ENCODE assay signal across 8 cellular contexts in genomic region chr19:55117636-55118391, GRCh38. TPM values are rescaled to one million over a fixed set of nuclear protein-coding genes. Genes with fewer than 3 reads are reported as not detected.
DNase-seq lines count a peak whose midpoint lies in the region; ATAC-seq and TF ChIP-seq lines count a peak whose summit lies in the region.

Gene PPP1R12C, minus strand, starts transcription at chr19:55117637. Its CDS starts 94 bp downstream, at chr19:55117543.

- H3K27ac ChIP-seq in KMS-11 = no peak within 1 kb of the TSS
- peak within 1 kb of the TSS; percentile 73 to 97 (median 88) for H3K27ac ChIP-seq in Peyer's patch
- H3K27ac ChIP-seq in muscle layer of colon (ENCODE audit: low read depth, low read length) = peak within 1 kb of the TSS; percentile 99

- peaks cover 40% of the 10 kb centered on the region for H3K79me2 ChIP-seq in KMS-11 (ENCODE audit: insufficient read depth, low read depth)

- no peaks in the 10 kb centered on the region for H4K20me1 ChIP-seq in KMS-11 (ENCODE audit: insufficient read depth)

- peaks cover 10% of the 10 kb centered on the region for H3K4me1 ChIP-seq in KMS-11 (ENCODE audit: low read depth, poor library complexity, severe bottlenecking)
- peaks cover 0 to 39% (median 19%) of the 10 kb centered on the region in 4 donors for H3K4me1 ChIP-seq in Peyer's patch
- H3K4me1 ChIP-seq in muscle layer of colon (ENCODE audit: insufficient read depth, low read length) = peaks cover 37% of the 10 kb centered on the region

- H3K36me3 ChIP-seq in KMS-11 (ENCODE audit: insufficient read depth) (no peaks in the 10 kb centered on the region), Peyer's patch (peaks cover 0 to 1% (median 0%) of the 10 kb centered on the region in 3 donors), muscle layer of colon (ENCODE audit: insufficient read depth, low read length) (no peaks in the 10 kb centered on the region)

- H2AFZ ChIP-seq in KMS-11 (ENCODE audit: low read depth) = peak within 1 kb of the TSS; percentile 77

- H3K27me3 ChIP-seq in KMS-11 (ENCODE audit: insufficient read depth, low read depth) (peaks cover 26% of the 10 kb centered on the region), Peyer's patch (no peaks in the 10 kb centered on the region), muscle layer of colon (ENCODE audit: control insufficient read depth in 1 of 2, insufficient read depth in 2 of 2, low read length in 2 of 2) (no peaks in the 10 kb centered on the region)

- DNase-seq in DMS53 (lab: John Stamatoyannopoulos, UW) = peak; percentile 99
- DNase-seq in Peyer's patch = peak; percentile 98 to 100 (median 99)
- peak; percentile 96 to 97 for DNase-seq in activated T-cell treated with anti-CD3 and anti-CD28 coated beads, Interleukin-2, amount 50 U/mL, for 48 hours
- peak; percentile 94 for DNase-seq in stimulated activated CD8-positive, alpha-beta memory T cell treated with anti-CD3 and anti-CD28 coated beads, Interleukin-7, amount 100 ng/mL, for 24 hours (ENCODE audit: low read depth)

- H3K9me3 ChIP-seq in Peyer's patch (no peaks in the 10 kb centered on the region), muscle layer of colon (ENCODE audit: low read length) (no peaks in the 10 kb centered on the region)

- H3K9ac ChIP-seq in KMS-11 (peak within 1 kb of the TSS; percentile 54; the same call in 1 of the 2 replicates), muscle layer of colon (ENCODE audit: low read length) (peak within 1 kb of the TSS; percentile 91)

- ATAC-seq in GM21737 (IDR thresholded peaks at IDR 0.05; ENCODE audit: unreplicated experiment) (peak; percentile 84), esophagus mucosa (peak; percentile 95)

- H3K4me2 ChIP-seq in KMS-11 = peak within 1 kb of the TSS; percentile 96

- TF ChIP-seq CTCF in KMS-11 (conservative IDR thresholded peaks at IDR 0.05; ENCODE audit: low read depth, low read length) = no peak
- TF ChIP-seq CTCF in Peyer's patch (IDR thresholded peaks at IDR 0.05) = peak in 2 of 6 experiments; percentile 6 to 9

- TF ChIP-seq POLR2A in Peyer's patch (IDR thresholded peaks at IDR 0.05) = peak in 1 of 2 donors; percentile 25

- H3K4me3 ChIP-seq in KMS-11 (IDR thresholded peaks at IDR 0.05; ENCODE audit: insufficient read depth, low read depth, low read length) (no peak within 1 kb of the TSS), Peyer's patch (peak within 1 kb of the TSS; percentile 79 to 98 (median 93)), muscle layer of colon (ENCODE audit: low read depth in 1 of 2, low read length in 2 of 2) (peak within 1 kb of the TSS; percentile 80 to 89)

RNA-seq across cellular contexts. Expression of gene PPP1R12C, which starts in this region (rescaled TPM):
- total RNA-seq in Peyer's patch (100 to 1,000 TPM; 113 to 512 (median 193) TPM), esophagus mucosa (33.3 TPM)
